Comparison of ENCODE assay signal across 2 cellular contexts in the genomic region with DNA sequence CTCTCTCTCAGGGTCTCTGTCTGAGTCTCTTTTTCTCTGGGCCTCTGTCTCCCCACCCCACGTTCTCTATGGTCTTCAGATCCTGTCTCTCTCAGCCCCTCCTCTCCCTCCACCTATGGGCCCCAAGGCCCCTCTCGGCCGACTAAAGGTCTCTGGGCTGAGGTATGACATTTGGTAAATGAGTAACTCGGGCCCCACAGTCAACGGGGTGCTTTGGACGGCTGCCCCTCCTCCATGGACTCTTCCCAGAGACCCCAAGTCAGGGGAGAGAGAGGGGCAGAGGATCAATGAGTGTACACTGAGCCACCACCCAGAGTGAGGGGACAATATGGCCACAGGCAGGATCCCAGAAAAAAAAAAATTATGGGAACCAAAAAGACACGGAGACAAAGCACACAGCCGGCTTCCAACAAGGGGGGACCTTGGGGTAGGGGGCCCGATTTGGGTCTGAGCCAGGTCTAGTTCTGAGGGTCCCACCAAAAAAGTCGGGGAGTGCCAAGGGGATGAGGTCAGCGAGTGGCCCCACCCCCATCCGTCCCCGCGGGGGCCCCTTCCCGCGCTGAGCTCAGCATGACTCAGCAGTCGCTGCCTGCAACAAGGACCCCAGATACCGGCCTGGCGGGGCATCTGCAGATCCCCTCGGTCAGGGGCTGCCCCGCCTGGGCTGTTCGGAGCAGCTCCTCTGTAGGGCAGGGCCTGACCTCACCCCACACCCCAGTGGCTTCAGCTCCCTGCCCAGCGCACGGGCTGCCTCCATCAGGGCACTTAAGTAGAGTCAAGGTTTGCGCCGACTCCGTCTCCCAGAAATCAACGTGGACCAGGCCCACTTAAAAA.
TF ChIP-seq lines count a peak whose summit lies in the region.

No MANE protein-coding gene starts in this region.

TF ChIP-seq in HEK293, 187 proteins besides CTCF, POLR2A, EP300 and RAD21 (continued from another document and continues in another):
- TF ChIP-seq ZSCAN4 (tag by site-specific recombination; IDR thresholded peaks at IDR 0.05): peak; percentile 17; the same call in 1 of the 2 replicates
- TF ChIP-seq ZNF785 (tag by site-specific recombination; IDR thresholded peaks at IDR 0.05): peak; percentile 48; the same call in 1 of the 2 replicates
- no peak for TF ChIP-seq TCF7L2 (IDR thresholded peaks at IDR 0.05; ENCODE audit: borderline replicate concordance, low read depth, low read length)
- peak; percentile 64 for TF ChIP-seq WT1 (tag by site-specific recombination; IDR thresholded peaks at IDR 0.05)
- TF ChIP-seq ZNF112 (tag by site-specific recombination; IDR thresholded peaks at IDR 0.05): no peak
- TF ChIP-seq, protein P1, sequence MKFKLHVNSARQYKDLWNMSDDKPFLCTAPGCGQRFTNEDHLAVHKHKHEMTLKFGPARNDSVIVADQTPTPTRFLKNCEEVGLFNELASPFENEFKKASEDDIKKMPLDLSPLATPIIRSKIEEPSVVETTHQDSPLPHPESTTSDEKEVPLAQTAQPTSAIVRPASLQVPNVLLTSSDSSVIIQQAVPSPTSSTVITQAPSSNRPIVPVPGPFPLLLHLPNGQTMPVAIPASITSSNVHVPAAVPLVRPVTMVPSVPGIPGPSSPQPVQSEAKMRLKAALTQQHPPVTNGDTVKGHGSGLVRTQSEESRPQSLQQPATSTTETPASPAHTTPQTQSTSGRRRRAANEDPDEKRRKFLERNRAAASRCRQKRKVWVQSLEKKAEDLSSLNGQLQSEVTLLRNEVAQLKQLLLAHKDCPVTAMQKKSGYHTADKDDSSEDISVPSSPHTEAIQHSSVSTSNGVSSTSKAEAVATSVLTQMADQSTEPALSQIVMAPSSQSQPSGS (tag by site-specific recombination; IDR thresholded peaks at IDR 0.05; ENCODE audit: low read depth): peak; percentile 73
- TF ChIP-seq TSHZ1 (tag by site-specific recombination; IDR thresholded peaks at IDR 0.05; ENCODE audit: borderline replicate concordance): peak; percentile 72; the same call in 1 of the 2 replicates
- TF ChIP-seq ZNF548 (tag by site-specific recombination; IDR thresholded peaks at IDR 0.05): no peak
- 0 out of 2 replicates have a peak, but pooled peaks have one; percentile 51 for TF ChIP-seq ZNF843 (tag by site-specific recombination; IDR thresholded peaks at IDR 0.05)
- TF ChIP-seq SP2 (tag by site-specific recombination; IDR thresholded peaks at IDR 0.05): peak; percentile 29; the same call in 1 of the 2 replicates
- TF ChIP-seq ZNF266 (tag by site-specific recombination; IDR thresholded peaks at IDR 0.05; ENCODE audit: low read depth): no peak
- TF ChIP-seq ZNF558 (tag by site-specific recombination; IDR thresholded peaks at IDR 0.05): peak; percentile 55
- TF ChIP-seq ZNF530 (tag by site-specific recombination; IDR thresholded peaks at IDR 0.05; ENCODE audit: low read depth): no peak
- TF ChIP-seq, protein P2, sequence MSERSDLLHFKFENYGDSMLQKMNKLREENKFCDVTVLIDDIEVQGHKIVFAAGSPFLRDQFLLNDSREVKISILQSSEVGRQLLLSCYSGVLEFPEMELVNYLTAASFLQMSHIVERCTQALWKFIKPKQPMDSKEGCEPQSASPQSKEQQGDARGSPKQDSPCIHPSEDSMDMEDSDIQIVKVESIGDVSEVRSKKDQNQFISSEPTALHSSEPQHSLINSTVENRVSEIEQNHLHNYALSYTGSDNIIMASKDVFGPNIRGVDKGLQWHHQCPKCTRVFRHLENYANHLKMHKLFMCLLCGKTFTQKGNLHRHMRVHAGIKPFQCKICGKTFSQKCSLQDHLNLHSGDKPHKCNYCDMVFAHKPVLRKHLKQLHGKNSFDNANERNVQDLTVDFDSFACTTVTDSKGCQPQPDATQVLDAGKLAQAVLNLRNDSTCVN (tag by site-specific recombination; optimal IDR thresholded peaks at IDR 0.05): peak; percentile 55
- TF ChIP-seq, protein P3, sequence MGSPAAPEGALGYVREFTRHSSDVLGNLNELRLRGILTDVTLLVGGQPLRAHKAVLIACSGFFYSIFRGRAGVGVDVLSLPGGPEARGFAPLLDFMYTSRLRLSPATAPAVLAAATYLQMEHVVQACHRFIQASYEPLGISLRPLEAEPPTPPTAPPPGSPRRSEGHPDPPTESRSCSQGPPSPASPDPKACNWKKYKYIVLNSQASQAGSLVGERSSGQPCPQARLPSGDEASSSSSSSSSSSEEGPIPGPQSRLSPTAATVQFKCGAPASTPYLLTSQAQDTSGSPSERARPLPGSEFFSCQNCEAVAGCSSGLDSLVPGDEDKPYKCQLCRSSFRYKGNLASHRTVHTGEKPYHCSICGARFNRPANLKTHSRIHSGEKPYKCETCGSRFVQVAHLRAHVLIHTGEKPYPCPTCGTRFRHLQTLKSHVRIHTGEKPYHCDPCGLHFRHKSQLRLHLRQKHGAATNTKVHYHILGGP (tag by site-specific recombination; IDR thresholded peaks at IDR 0.05): no peak
- TF ChIP-seq ZFP3 (tag by site-specific recombination; IDR thresholded peaks at IDR 0.05; ENCODE audit: low read depth): no peak

TF ChIP-seq in SK-N-SH treated with all-trans-retinoic acid at 6 μM for 48 hours, 23 proteins besides CTCF, POLR2A, EP300 and RAD21 (continued from another document):
- no peak for TF ChIP-seq PATZ1 (CRISPR knock-in tag; IDR thresholded peaks at IDR 0.05; ENCODE audit: borderline replicate concordance)
- no peak for TF ChIP-seq ZNF8 (CRISPR knock-in tag; IDR thresholded peaks at IDR 0.05)
- no peak for TF ChIP-seq ZNF70 (CRISPR knock-in tag; IDR thresholded peaks at IDR 0.05)
